1 cellular context compared by ENCODE assay signal in genomic region chr9:91939953-91940352, GRCh38.
TF ChIP-seq lines count a peak whose summit lies in the region.

No MANE protein-coding gene starts in this region.

TF ChIP-seq in H1, 55 proteins besides CTCF, POLR2A, EP300 and RAD21:
- TF ChIP-seq JUND (IDR thresholded peaks at IDR 0.05; ENCODE audit: low read length) (no peak), NANOG (IDR thresholded peaks at IDR 0.05; ENCODE audit: insufficient read depth, low read depth, low read length, poor library complexity, severe bottlenecking) (peak; percentile 81)
